1 cellular context compared by ENCODE assay signal in the genomic region with DNA sequence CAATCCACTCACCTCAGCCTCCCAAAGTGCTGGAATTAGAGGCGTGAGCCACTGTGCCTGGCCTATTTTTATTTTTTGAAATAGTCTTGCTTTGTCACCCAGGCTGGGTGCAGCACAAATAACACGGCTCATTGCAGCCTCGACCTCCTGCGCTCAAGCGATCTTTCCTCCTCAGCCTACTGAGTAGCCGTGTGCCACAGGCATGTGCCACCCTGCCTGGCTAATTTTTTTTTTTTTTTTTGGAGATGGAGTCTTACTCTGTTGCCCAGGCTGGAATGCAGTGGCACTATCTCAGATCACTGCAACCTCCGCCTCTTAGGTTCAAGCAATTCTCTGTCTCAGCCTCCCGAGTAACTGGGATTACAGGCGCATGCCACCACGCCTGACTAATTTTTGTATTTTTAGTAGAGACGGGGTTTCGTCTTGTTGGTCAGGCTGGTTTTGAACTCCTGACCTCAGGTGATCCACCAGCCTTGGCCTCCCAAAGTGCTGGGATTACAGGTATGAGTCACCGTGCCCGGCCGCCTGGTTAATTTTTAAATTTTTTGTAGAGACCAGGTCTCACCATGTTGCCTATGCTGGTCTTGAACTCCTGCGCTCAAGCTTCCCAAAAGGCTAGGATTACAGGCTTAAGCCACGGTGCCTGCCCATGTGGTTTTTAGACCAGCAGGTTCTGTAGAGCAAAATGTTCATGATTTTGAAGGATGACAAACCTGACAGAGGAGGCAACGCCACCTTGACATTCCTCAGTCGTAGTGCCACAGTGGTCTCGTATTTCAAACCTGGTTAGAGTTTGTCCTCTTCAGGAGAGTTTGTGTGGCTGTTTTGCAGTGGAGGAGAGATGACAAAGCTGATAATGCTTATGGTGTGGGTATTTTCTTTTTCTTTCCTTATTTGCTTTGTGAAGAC.
TF ChIP-seq lines count a peak whose summit lies in the region.
"Not testable (repeated sequence)": the region's sequence is repeated elsewhere in the genome, so short reads cannot be mapped to it uniquely, and the experiment has no call there.

No MANE protein-coding gene starts in this region.

TF ChIP-seq in HepG2, 621 proteins besides CTCF, POLR2A, EP300 and RAD21 (continued from another document and continues in another):
- TF ChIP-seq, protein P1, sequence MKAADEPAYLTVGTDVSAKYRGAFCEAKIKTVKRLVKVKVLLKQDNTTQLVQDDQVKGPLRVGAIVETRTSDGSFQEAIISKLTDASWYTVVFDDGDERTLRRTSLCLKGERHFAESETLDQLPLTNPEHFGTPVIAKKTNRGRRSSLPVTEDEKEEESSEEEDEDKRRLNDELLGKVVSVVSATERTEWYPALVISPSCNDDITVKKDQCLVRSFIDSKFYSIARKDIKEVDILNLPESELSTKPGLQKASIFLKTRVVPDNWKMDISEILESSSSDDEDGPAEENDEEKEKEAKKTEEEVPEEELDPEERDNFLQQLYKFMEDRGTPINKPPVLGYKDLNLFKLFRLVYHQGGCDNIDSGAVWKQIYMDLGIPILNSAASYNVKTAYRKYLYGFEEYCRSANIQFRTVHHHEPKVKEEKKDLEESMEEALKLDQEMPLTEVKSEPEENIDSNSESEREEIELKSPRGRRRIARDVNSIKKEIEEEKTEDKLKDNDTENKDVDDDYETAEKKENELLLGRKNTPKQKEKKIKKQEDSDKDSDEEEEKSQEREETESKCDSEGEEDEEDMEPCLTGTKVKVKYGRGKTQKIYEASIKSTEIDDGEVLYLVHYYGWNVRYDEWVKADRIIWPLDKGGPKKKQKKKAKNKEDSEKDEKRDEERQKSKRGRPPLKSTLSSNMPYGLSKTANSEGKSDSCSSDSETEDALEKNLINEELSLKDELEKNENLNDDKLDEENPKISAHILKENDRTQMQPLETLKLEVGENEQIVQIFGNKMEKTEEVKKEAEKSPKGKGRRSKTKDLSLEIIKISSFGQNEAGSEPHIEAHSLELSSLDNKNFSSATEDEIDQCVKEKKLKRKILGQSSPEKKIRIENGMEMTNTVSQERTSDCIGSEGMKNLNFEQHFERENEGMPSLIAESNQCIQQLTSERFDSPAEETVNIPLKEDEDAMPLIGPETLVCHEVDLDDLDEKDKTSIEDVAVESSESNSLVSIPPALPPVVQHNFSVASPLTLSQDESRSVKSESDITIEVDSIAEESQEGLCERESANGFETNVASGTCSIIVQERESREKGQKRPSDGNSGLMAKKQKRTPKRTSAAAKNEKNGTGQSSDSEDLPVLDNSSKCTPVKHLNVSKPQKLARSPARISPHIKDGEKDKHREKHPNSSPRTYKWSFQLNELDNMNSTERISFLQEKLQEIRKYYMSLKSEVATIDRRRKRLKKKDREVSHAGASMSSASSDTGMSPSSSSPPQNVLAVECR (CRISPR knock-in tag; IDR thresholded peaks at IDR 0.05; ENCODE audit: borderline replicate concordance) = peak; percentile 67; the same call in 1 of the 2 replicates
- TF ChIP-seq ARNT2 (CRISPR knock-in tag; IDR thresholded peaks at IDR 0.05; ENCODE audit: low read depth) = peak; percentile 37; the same call in 1 of the 2 replicates
- TF ChIP-seq FLYWCH1 (CRISPR knock-in tag; IDR thresholded peaks at IDR 0.05) = 0 out of 2 replicates have a peak, but pooled peaks have one; percentile 43
- TF ChIP-seq SMYD3 (CRISPR knock-in tag; IDR thresholded peaks at IDR 0.05) = 0 out of 2 replicates have a peak, but pooled peaks have one; percentile 64
- TF ChIP-seq HDAC2 (CRISPR knock-in tag; IDR thresholded peaks at IDR 0.05) = peak; percentile 79
- peak; percentile 35 for TF ChIP-seq FOXA3 (CRISPR knock-in tag; IDR thresholded peaks at IDR 0.05)
- peak; percentile 65 for TF ChIP-seq GATAD2A (CRISPR knock-in tag; IDR thresholded peaks at IDR 0.05)
- TF ChIP-seq ZNF773 (CRISPR knock-in tag; IDR thresholded peaks at IDR 0.05; ENCODE audit: borderline replicate concordance) = 0 out of 2 replicates have a peak, but pooled peaks have one; percentile 17
- peak; percentile 10; the same call in 1 of the 2 replicates for TF ChIP-seq NFE2L2 (IDR thresholded peaks at IDR 0.05; ENCODE audit: low read length)
- TF ChIP-seq ZMYM3 (CRISPR knock-in tag; IDR thresholded peaks at IDR 0.05) = peak; percentile 94
- TF ChIP-seq ZNF816 (CRISPR knock-in tag; IDR thresholded peaks at IDR 0.05; ENCODE audit: borderline replicate concordance) = 0 out of 2 replicates have a peak, but pooled peaks have one; percentile 50
- TF ChIP-seq ZFP36L1 (CRISPR knock-in tag; IDR thresholded peaks at IDR 0.05) = peak; percentile 88
- TF ChIP-seq DMAP1 (CRISPR knock-in tag; IDR thresholded peaks at IDR 0.05) = peak; percentile 77
- TF ChIP-seq, protein P2, sequence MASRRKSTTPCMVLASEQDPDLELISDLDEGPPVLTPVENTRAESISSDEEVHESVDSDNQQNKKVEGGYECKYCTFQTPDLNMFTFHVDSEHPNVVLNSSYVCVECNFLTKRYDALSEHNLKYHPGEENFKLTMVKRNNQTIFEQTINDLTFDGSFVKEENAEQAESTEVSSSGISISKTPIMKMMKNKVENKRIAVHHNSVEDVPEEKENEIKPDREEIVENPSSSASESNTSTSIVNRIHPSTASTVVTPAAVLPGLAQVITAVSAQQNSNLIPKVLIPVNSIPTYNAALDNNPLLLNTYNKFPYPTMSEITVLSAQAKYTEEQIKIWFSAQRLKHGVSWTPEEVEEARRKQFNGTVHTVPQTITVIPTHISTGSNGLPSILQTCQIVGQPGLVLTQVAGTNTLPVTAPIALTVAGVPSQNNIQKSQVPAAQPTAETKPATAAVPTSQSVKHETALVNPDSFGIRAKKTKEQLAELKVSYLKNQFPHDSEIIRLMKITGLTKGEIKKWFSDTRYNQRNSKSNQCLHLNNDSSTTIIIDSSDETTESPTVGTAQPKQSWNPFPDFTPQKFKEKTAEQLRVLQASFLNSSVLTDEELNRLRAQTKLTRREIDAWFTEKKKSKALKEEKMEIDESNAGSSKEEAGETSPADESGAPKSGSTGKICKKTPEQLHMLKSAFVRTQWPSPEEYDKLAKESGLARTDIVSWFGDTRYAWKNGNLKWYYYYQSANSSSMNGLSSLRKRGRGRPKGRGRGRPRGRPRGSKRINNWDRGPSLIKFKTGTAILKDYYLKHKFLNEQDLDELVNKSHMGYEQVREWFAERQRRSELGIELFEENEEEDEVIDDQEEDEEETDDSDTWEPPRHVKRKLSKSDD (CRISPR knock-in tag; IDR thresholded peaks at IDR 0.05; ENCODE audit: low read depth) = peak; percentile 77; the same call in 1 of the 2 replicates
- TF ChIP-seq GATA4 (IDR thresholded peaks at IDR 0.05; ENCODE audit: borderline replicate concordance, low read depth) = 0 out of 2 replicates have a peak, but pooled peaks have one; percentile 69
- TF ChIP-seq, protein P3, sequence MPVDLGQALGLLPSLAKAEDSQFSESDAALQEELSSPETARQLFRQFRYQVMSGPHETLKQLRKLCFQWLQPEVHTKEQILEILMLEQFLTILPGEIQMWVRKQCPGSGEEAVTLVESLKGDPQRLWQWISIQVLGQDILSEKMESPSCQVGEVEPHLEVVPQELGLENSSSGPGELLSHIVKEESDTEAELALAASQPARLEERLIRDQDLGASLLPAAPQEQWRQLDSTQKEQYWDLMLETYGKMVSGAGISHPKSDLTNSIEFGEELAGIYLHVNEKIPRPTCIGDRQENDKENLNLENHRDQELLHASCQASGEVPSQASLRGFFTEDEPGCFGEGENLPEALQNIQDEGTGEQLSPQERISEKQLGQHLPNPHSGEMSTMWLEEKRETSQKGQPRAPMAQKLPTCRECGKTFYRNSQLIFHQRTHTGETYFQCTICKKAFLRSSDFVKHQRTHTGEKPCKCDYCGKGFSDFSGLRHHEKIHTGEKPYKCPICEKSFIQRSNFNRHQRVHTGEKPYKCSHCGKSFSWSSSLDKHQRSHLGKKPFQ (CRISPR knock-in tag; IDR thresholded peaks at IDR 0.05; ENCODE audit: insufficient replicate concordance) = peak; percentile 49
- peak; percentile 53; the same call in 1 of the 2 replicates for TF ChIP-seq CENPT (CRISPR knock-in tag; IDR thresholded peaks at IDR 0.05; ENCODE audit: low read depth)
- peak; percentile 33; the same call in 1 of the 2 replicates for TF ChIP-seq YEATS4 (CRISPR knock-in tag; IDR thresholded peaks at IDR 0.05; ENCODE audit: borderline replicate concordance)
- TF ChIP-seq HDAC1 (CRISPR knock-in tag; IDR thresholded peaks at IDR 0.05) = peak; percentile 73; the same call in 1 of the 2 replicates
- peak; percentile 90; the same call in 1 of the 2 replicates for TF ChIP-seq ZNF224 (CRISPR knock-in tag; IDR thresholded peaks at IDR 0.05)
- peak; percentile 58; the same call in 1 of the 2 replicates for TF ChIP-seq ZNF354B (CRISPR knock-in tag; IDR thresholded peaks at IDR 0.05)
- 0 out of 2 replicates have a peak, but pooled peaks have one; percentile 19 for TF ChIP-seq ZNF737 (CRISPR knock-in tag; IDR thresholded peaks at IDR 0.05; ENCODE audit: borderline replicate concordance)
- TF ChIP-seq, protein P4, sequence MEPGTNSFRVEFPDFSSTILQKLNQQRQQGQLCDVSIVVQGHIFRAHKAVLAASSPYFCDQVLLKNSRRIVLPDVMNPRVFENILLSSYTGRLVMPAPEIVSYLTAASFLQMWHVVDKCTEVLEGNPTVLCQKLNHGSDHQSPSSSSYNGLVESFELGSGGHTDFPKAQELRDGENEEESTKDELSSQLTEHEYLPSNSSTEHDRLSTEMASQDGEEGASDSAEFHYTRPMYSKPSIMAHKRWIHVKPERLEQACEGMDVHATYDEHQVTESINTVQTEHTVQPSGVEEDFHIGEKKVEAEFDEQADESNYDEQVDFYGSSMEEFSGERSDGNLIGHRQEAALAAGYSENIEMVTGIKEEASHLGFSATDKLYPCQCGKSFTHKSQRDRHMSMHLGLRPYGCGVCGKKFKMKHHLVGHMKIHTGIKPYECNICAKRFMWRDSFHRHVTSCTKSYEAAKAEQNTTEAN (CRISPR knock-in tag; conservative IDR thresholded peaks at IDR 0.05) = peak; percentile 21
- 0 out of 2 replicates have a peak, but pooled peaks have one; percentile 23 for TF ChIP-seq GTF2F1 (IDR thresholded peaks at IDR 0.05; ENCODE audit: low read length)
- peak; percentile 77; the same call in 1 of the 2 replicates for TF ChIP-seq ZNF792 (CRISPR knock-in tag; IDR thresholded peaks at IDR 0.05)
- peak; percentile 69 for TF ChIP-seq IRF2 (CRISPR knock-in tag; IDR thresholded peaks at IDR 0.05)
- TF ChIP-seq DNMT3B (CRISPR knock-in tag; conservative IDR thresholded peaks at IDR 0.05) = 0 out of 2 replicates have a peak, but pooled peaks have one; percentile 43
- peak; percentile 71 for TF ChIP-seq ATF7-NPFF (CRISPR knock-in tag; IDR thresholded peaks at IDR 0.05; ENCODE audit: low read depth)
- peak; percentile 62 for TF ChIP-seq KAT8 (CRISPR knock-in tag; IDR thresholded peaks at IDR 0.05)
- peak; percentile 58; the same call in 1 of the 2 replicates for TF ChIP-seq ARID2 (CRISPR knock-in tag; IDR thresholded peaks at IDR 0.05; ENCODE audit: borderline replicate concordance)
- 0 out of 2 replicates have a peak, but pooled peaks have one; percentile 5 for TF ChIP-seq ZNF777 (CRISPR knock-in tag; IDR thresholded peaks at IDR 0.05)
- TF ChIP-seq ZNF788 (CRISPR knock-in tag; IDR thresholded peaks at IDR 0.05; ENCODE audit: borderline replicate concordance) = peak; percentile 83; the same call in 1 of the 2 replicates
- not testable (repeated sequence) for TF ChIP-seq CBX2 (IDR thresholded peaks at IDR 0.05; ENCODE audit: low read depth, low read length)
- TF ChIP-seq CBX2 (CRISPR knock-in tag; IDR thresholded peaks at IDR 0.05; ENCODE audit: low read depth) = 0 out of 2 replicates have a peak, but pooled peaks have one; percentile 34
- peak; percentile 82 for TF ChIP-seq ZNF724P (CRISPR knock-in tag; IDR thresholded peaks at IDR 0.05; ENCODE audit: borderline replicate concordance)
- TF ChIP-seq ZNF205 (CRISPR knock-in tag; IDR thresholded peaks at IDR 0.05) = peak; percentile 43
- TF ChIP-seq RFXAP (CRISPR knock-in tag; IDR thresholded peaks at IDR 0.05; ENCODE audit: borderline replicate concordance) = 0 out of 2 replicates have a peak, but pooled peaks have one; percentile 2
- TF ChIP-seq, protein P5, sequence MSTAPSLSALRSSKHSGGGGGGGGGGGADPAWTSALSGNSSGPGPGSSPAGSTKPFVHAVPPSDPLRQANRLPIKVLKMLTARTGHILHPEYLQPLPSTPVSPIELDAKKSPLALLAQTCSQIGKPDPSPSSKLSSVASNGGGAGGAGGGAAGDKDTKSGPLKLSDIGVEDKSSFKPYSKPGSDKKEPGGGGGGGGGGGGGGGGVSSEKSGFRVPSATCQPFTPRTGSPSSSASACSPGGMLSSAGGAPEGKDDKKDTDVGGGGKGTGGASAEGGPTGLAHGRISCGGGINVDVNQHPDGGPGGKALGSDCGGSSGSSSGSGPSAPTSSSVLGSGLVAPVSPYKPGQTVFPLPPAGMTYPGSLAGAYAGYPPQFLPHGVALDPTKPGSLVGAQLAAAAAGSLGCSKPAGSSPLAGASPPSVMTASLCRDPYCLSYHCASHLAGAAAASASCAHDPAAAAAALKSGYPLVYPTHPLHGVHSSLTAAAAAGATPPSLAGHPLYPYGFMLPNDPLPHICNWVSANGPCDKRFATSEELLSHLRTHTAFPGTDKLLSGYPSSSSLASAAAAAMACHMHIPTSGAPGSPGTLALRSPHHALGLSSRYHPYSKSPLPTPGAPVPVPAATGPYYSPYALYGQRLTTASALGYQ (CRISPR knock-in tag; IDR thresholded peaks at IDR 0.05) = peak; percentile 33; the same call in 1 of the 2 replicates
- TF ChIP-seq, protein P6, sequence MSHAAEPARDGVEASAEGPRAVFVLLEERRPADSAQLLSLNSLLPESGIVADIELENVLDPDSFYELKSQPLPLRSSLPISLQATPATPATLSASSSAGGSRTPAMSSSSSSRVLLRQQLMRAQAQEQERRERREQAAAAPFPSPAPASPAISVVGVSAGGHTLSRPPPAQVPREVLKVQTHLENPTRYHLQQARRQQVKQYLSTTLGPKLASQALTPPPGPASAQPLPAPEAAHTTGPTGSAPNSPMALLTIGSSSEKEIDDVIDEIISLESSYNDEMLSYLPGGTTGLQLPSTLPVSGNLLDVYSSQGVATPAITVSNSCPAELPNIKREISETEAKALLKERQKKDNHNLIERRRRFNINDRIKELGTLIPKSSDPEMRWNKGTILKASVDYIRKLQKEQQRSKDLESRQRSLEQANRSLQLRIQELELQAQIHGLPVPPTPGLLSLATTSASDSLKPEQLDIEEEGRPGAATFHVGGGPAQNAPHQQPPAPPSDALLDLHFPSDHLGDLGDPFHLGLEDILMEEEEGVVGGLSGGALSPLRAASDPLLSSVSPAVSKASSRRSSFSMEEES (CRISPR knock-in tag; IDR thresholded peaks at IDR 0.05) = peak; percentile 48
- peak; percentile 87 for TF ChIP-seq ZNF614 (CRISPR knock-in tag; IDR thresholded peaks at IDR 0.05; ENCODE audit: borderline replicate concordance)
- peak; percentile 58; the same call in 1 of the 2 replicates for TF ChIP-seq NRL (CRISPR knock-in tag; IDR thresholded peaks at IDR 0.05; ENCODE audit: borderline replicate concordance)
- peak; percentile 57; the same call in 1 of the 2 replicates for TF ChIP-seq JUNB (CRISPR knock-in tag; IDR thresholded peaks at IDR 0.05; ENCODE audit: borderline replicate concordance)
- 0 out of 2 replicates have a peak, but pooled peaks have one; percentile 16 for TF ChIP-seq ZFX (CRISPR knock-in tag; IDR thresholded peaks at IDR 0.05; ENCODE audit: low read depth)
- 0 out of 2 replicates have a peak, but pooled peaks have one; percentile 16 for TF ChIP-seq HOXA5 (CRISPR knock-in tag; IDR thresholded peaks at IDR 0.05)
